In the genomic region with DNA sequence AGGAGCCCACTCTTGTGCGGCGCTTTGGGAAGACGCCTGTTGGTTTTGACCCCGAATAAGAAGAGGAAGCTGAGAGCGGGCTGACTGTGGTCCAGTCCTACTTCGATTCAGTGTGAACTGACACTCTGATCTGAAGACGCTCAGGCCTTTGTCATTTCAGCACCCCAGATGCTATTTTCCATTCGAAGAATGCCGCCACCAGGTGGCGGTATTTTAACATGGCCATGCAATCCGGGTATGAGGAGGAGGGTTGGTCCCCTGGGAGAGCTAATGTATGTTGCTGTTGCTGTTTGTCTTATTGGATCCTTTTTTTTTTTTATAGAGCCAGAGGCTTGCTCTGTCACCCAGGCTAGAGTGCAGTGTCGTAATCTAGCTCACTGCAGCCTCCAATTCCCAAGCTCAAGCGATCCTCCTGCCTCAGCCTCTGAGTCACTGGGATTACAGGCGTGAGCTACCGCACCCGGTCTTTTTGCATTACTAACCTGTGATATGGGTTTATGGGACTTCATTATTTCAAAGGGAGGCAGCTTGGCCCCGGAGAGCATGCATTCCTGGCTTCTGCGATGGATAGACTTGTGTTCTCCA, we compare ENCODE assay signal across 8 cellular contexts. TPM values are rescaled to one million over a fixed set of nuclear protein-coding genes. Genes with fewer than 3 reads are reported as not detected.
A peak's percentile ranks its signal among the peaks of the same experiment; 100 is the strongest.
DNase-seq lines count a peak whose midpoint lies in the region; ATAC-seq and TF ChIP-seq lines count a peak whose summit lies in the region.

No MANE protein-coding gene starts in this region.

- no peaks in the 10 kb centered on the region for H3K27me3 ChIP-seq in neural cell (ENCODE audit: insufficient read depth, low read depth, low read length)

- peak overlapping the region; percentile 94 for H3K27ac Mint-ChIP-seq in activated T-helper 17 cell treated with anti-CD3 and anti-CD28 coated beads, Interleukin-2, amount 50 U/mL, for 72 hours
- H3K27ac Mint-ChIP-seq in stimulated activated naive CD8-positive, alpha-beta T cell treated with anti-CD3 and anti-CD28 coated beads, Interleukin-15, amount 100 ng/mL, for 72 hours: peak overlapping the region; percentile 98 to 99

- peak overlapping the region; percentile 71 for H3K4me2 ChIP-seq in neural cell (ENCODE audit: low read length)

- H3K9me3 ChIP-seq in neural cell (ENCODE audit: low read length): no peaks in the 10 kb centered on the region

- no peaks in the 10 kb centered on the region for H3K36me3 ChIP-seq in neural cell (ENCODE audit: insufficient read depth, low read length)

- H3K27me3 Mint-ChIP-seq in activated T-helper 17 cell treated with anti-CD3 and anti-CD28 coated beads, Interleukin-2, amount 50 U/mL, for 72 hours: no peaks in the 10 kb centered on the region
- H3K27me3 Mint-ChIP-seq in stimulated activated naive CD8-positive, alpha-beta T cell treated with anti-CD3 and anti-CD28 coated beads, Interleukin-15, amount 100 ng/mL, for 72 hours: no peaks in the 10 kb centered on the region

- peaks cover 18% of the 10 kb centered on the region for H3K4me1 Mint-ChIP-seq in activated T-helper 17 cell treated with anti-CD3 and anti-CD28 coated beads, Interleukin-2, amount 50 U/mL, for 72 hours
- peaks cover 50% of the 10 kb centered on the region for H3K4me1 Mint-ChIP-seq in stimulated activated naive CD8-positive, alpha-beta T cell treated with anti-CD3 and anti-CD28 coated beads, Interleukin-15, amount 100 ng/mL, for 72 hours

- peak overlapping the region; percentile 94 for H3K9ac ChIP-seq in neural cell (ENCODE audit: low read length)

- H3F3A ChIP-seq in neural cell (ENCODE audit: insufficient read depth, low read length, poor library complexity, severe bottlenecking): peaks cover 4% of the 10 kb centered on the region

- peak overlapping the region; percentile 91 for H3K27ac ChIP-seq in neural cell (ENCODE audit: low read length)

- peak; percentile 78 for TF ChIP-seq CTCF in fibroblast of the aortic adventitia (IDR thresholded peaks at IDR 0.05; ENCODE audit: insufficient read depth, low read length)
- TF ChIP-seq CTCF in neural cell (IDR thresholded peaks at IDR 0.05; ENCODE audit: poor library complexity, severe bottlenecking): peak; percentile 98

- H3K9me3 Mint-ChIP-seq in activated T-helper 17 cell treated with anti-CD3 and anti-CD28 coated beads, Interleukin-2, amount 50 U/mL, for 72 hours: no peaks in the 10 kb centered on the region
- H3K9me3 Mint-ChIP-seq in stimulated activated naive CD8-positive, alpha-beta T cell treated with anti-CD3 and anti-CD28 coated beads, Interleukin-15, amount 100 ng/mL, for 72 hours: no peaks in the 10 kb centered on the region

- peak overlapping the region; percentile 85 for H3K4me3 ChIP-seq in fibroblast of the aortic adventitia (ENCODE audit: low read depth, low read length)
- peak overlapping the region; percentile 86 for H3K4me3 ChIP-seq in neural cell (ENCODE audit: low read length)

- H3K36me3 Mint-ChIP-seq in activated T-helper 17 cell treated with anti-CD3 and anti-CD28 coated beads, Interleukin-2, amount 50 U/mL, for 72 hours (ENCODE audit: low read depth): peaks cover 33% of the 10 kb centered on the region

- TF ChIP-seq EP300 in neural cell (conservative IDR thresholded peaks at IDR 0.05; ENCODE audit: poor library complexity, severe bottlenecking): no peak

- peaks cover 13% of the 10 kb centered on the region for H3K79me2 ChIP-seq in neural cell (replicated peaks; ENCODE audit: insufficient read depth, low read length)

- H2AFZ ChIP-seq in neural cell (ENCODE audit: low read depth, low read length): peak overlapping the region; percentile 49

- peak; percentile 31 for ATAC-seq in GM21723 (IDR thresholded peaks at IDR 0.05; ENCODE audit: unreplicated experiment)
- ATAC-seq in activated T-helper 17 cell treated with anti-CD3 and anti-CD28 coated beads, Interleukin-2, amount 50 U/mL, for 72 hours (replicated peaks): peak; percentile 57
- ATAC-seq in stimulated activated naive CD8-positive, alpha-beta T cell treated with anti-CD3 and anti-CD28 coated beads, Interleukin-15, amount 100 ng/mL, for 72 hours: peak; percentile 70

- no peaks in the 10 kb centered on the region for H4K20me1 ChIP-seq in neural cell (ENCODE audit: insufficient read depth)

- H3K9me2 ChIP-seq in neural cell (ENCODE audit: insufficient read depth, low read length): no peaks in the 10 kb centered on the region

- H3K4me3 Mint-ChIP-seq in activated T-helper 17 cell treated with anti-CD3 and anti-CD28 coated beads, Interleukin-2, amount 50 U/mL, for 72 hours: peak overlapping the region; percentile 98
- peak overlapping the region; percentile 93 to 96 for H3K4me3 Mint-ChIP-seq in stimulated activated naive CD8-positive, alpha-beta T cell treated with anti-CD3 and anti-CD28 coated beads, Interleukin-15, amount 100 ng/mL, for 72 hours

- peak; percentile 78 for TF ChIP-seq RAD21 in neural cell (conservative IDR thresholded peaks at IDR 0.05)

- peak; percentile 80 for DNase-seq in D341Med (ENCODE audit: low spot score)
- DNase-seq in LHCN-M2 (ENCODE audit: low read depth): peak; percentile 94
- DNase-seq in RPMI7951 (ENCODE audit: low read depth): peak; percentile 86
- DNase-seq in fibroblast of the aortic adventitia (ENCODE audit: low read depth): peak; percentile 92
- DNase-seq in stimulated activated naive CD8-positive, alpha-beta T cell treated with anti-CD3 and anti-CD28 coated beads, Interleukin-15, amount 100 ng/mL, for 72 hours: peak; percentile 83 to 88

TF ChIP-seq in neural cell, 6 proteins besides CTCF, POLR2A, EP300 and RAD21 (continues in another document):
- TF ChIP-seq EZH2 (IDR thresholded peaks at IDR 0.05; ENCODE audit: borderline replicate concordance, insufficient read depth, low read length, poor library complexity, severe bottlenecking): no peak
- TF ChIP-seq, protein P1, sequence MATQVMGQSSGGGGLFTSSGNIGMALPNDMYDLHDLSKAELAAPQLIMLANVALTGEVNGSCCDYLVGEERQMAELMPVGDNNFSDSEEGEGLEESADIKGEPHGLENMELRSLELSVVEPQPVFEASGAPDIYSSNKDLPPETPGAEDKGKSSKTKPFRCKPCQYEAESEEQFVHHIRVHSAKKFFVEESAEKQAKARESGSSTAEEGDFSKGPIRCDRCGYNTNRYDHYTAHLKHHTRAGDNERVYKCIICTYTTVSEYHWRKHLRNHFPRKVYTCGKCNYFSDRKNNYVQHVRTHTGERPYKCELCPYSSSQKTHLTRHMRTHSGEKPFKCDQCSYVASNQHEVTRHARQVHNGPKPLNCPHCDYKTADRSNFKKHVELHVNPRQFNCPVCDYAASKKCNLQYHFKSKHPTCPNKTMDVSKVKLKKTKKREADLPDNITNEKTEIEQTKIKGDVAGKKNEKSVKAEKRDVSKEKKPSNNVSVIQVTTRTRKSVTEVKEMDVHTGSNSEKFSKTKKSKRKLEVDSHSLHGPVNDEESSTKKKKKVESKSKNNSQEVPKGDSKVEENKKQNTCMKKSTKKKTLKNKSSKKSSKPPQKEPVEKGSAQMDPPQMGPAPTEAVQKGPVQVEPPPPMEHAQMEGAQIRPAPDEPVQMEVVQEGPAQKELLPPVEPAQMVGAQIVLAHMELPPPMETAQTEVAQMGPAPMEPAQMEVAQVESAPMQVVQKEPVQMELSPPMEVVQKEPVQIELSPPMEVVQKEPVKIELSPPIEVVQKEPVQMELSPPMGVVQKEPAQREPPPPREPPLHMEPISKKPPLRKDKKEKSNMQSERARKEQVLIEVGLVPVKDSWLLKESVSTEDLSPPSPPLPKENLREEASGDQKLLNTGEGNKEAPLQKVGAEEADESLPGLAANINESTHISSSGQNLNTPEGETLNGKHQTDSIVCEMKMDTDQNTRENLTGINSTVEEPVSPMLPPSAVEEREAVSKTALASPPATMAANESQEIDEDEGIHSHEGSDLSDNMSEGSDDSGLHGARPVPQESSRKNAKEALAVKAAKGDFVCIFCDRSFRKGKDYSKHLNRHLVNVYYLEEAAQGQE (IDR thresholded peaks at IDR 0.05; ENCODE audit: borderline replicate concordance): no peak
- TF ChIP-seq POLR2AphosphoS5 (IDR thresholded peaks at IDR 0.05): no peak
- peak; percentile 84 for TF ChIP-seq MXI1 (conservative IDR thresholded peaks at IDR 0.05; ENCODE audit: poor library complexity, severe bottlenecking)

RNA-seq across cellular contexts. Expression of a gene that starts 0.8 kb away (rescaled TPM):
- total RNA-seq in LHCN-M2 (2014; rRNA removed) (49.0 and 50.5 TPM in 2 replicates), fibroblast of the aortic adventitia (ENCODE audit: low replicate concordance) (36.5 and 40.7 TPM in 2 replicates)
- 39.0 TPM for polyA plus RNA-seq in LHCN-M2 (2012)
- total RNA-seq in RPMI7951 (2014; rRNA removed; shearing (Covaris generic)): 35.7 and 77.2 TPM in 2 replicates
- total RNA-seq in activated T-helper 17 cell treated with anti-CD3 and anti-CD28 coated beads, Interleukin-2, amount 50 U/mL, for 72 hours: 10 to 100 TPM; 49.8 to 81.5 TPM
- polyA plus RNA-seq in neural cell: 48.3 and 56.7 TPM in 2 replicates
- 37.3 and 39.7 TPM in 2 replicates for polyA minus RNA-seq in neural cell

RNA-seq across cellular contexts. Expression of a gene that starts 18.3 kb away (rescaled TPM):
- 1.6 and 3.2 TPM in 2 replicates for total RNA-seq in LHCN-M2 (2014; rRNA removed)
- polyA plus RNA-seq in LHCN-M2 (2012): 5.4 TPM
- total RNA-seq in RPMI7951 (2014; rRNA removed; shearing (Covaris generic)): 1.2 and 2.6 TPM in 2 replicates
- under 1 TPM in 1 of 2 donors, not detected in 1; 0.19 TPM for total RNA-seq in activated T-helper 17 cell treated with anti-CD3 and anti-CD28 coated beads, Interleukin-2, amount 50 U/mL, for 72 hours
- 2.8 and 4.1 TPM in 2 replicates for total RNA-seq in fibroblast of the aortic adventitia (ENCODE audit: low replicate concordance)
- 24.7 and 34.1 TPM in 2 replicates for polyA plus RNA-seq in neural cell
- 34.8 and 39.0 TPM in 2 replicates for polyA minus RNA-seq in neural cell

RNA-seq across cellular contexts. Expression of a gene that starts 24.1 kb away (rescaled TPM):
- total RNA-seq in LHCN-M2 (2014; rRNA removed) (25.5 and 28.8 TPM in 2 replicates), fibroblast of the aortic adventitia (ENCODE audit: low replicate concordance) (17.3 and 27.8 TPM in 2 replicates)
- 25.5 TPM for polyA plus RNA-seq in LHCN-M2 (2012)
- 27.1 and 27.5 TPM in 2 replicates for total RNA-seq in RPMI7951 (2014; rRNA removed; shearing (Covaris generic))
- total RNA-seq in activated T-helper 17 cell treated with anti-CD3 and anti-CD28 coated beads, Interleukin-2, amount 50 U/mL, for 72 hours: 10 to 100 TPM; 16.4 to 20.9 TPM
- polyA plus RNA-seq in neural cell: 12.8 and 13.2 TPM in 2 replicates
- polyA minus RNA-seq in neural cell: 10.5 and 11.3 TPM in 2 replicates

RNA-seq across cellular contexts. Expression of a gene that starts 29.6 kb away (rescaled TPM):
- total RNA-seq in LHCN-M2 (2014; rRNA removed) (1.9 and 3.5 TPM in 2 replicates), fibroblast of the aortic adventitia (ENCODE audit: low replicate concordance) (0.99 and 1.3 TPM in 2 replicates)
- polyA plus RNA-seq in LHCN-M2 (2012): 1.7 TPM
- total RNA-seq in RPMI7951 (2014; rRNA removed; shearing (Covaris generic)): 0.36 and 2.1 TPM in 2 replicates
- 1 to 10 TPM; 3.7 to 7.6 TPM for total RNA-seq in activated T-helper 17 cell treated with anti-CD3 and anti-CD28 coated beads, Interleukin-2, amount 50 U/mL, for 72 hours
- not detected in 2 replicates for polyA plus RNA-seq in neural cell
- polyA minus RNA-seq in neural cell: not detected in 2 replicates

RNA-seq across cellular contexts. Expression of a gene that starts 40.6 kb away (rescaled TPM):
- total RNA-seq in LHCN-M2 (2014; rRNA removed): 9.8 and 13.0 TPM in 2 replicates
- 17.2 TPM for polyA plus RNA-seq in LHCN-M2 (2012)
- total RNA-seq in RPMI7951 (2014; rRNA removed; shearing (Covaris generic)): 5.0 and 6.4 TPM in 2 replicates
- 10 to 100 TPM; 39.0 to 46.3 TPM for total RNA-seq in activated T-helper 17 cell treated with anti-CD3 and anti-CD28 coated beads, Interleukin-2, amount 50 U/mL, for 72 hours
- total RNA-seq in fibroblast of the aortic adventitia (ENCODE audit: low replicate concordance): 3.4 and 10.2 TPM in 2 replicates
- polyA plus RNA-seq in neural cell: 9.2 and 13.4 TPM in 2 replicates
- polyA minus RNA-seq in neural cell: 9.7 and 10.3 TPM in 2 replicates

Comparison
In these comparisons a context has a peak if more than half of its experiments do, and no peak if none do; other contexts are left out.
1. Peak in every context shown above with its lines: DNase-seq, ATAC-seq, H3K4me3 ChIP-seq and H3K27ac ChIP-seq.